In the genomic region with DNA sequence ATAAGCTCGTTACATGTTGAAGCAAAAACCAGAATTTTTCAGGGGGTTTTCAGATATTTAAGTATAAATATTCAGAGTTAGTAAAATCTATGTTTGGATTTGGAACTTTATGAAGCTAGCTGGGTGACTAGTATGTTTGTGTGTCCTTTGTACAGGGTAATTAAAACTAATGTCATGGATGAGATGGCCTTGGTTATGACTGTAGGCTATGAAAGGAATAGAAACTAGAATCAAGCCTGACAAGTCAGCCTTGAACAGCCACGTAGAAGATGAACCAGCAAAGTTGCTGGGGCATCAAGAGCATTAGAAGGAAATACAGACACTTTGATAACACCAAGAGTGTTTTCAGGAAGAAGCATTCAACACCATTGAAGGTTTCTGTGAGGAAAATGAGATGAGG, we compare ENCODE assay signal across 9 cellular contexts.
"Had no signal": no experiment of that assay in that cellular context is flagged by ENCODE, and none has a peak within 500 bp of the region (broad histone marks: within the 10 kb centered on the region; RNA-seq: fewer than 3 reads in every experiment).

No MANE protein-coding gene starts in this region.

- H3K9me3 ChIP-seq: HAP-1 had no signal

- H3K4me2 ChIP-seq: GM23338, KMS-11 had no signal

- H3K36me3 ChIP-seq: HAP-1 had no signal

- FAIRE-seq: HTR-8/SVneo had no signal

- H3K4me1 ChIP-seq: HAP-1 had no signal

- DNase-seq: H7, HFFc6, Karpas-422, KBM-7 had no signal

- ATAC-seq: GM23338, HCT116 had no signal

- H2AFZ ChIP-seq: GM23338 had no signal

- H3K27ac ChIP-seq: KMS-11 had no signal

- H3K9ac ChIP-seq: KMS-11 had no signal

- H3K4me3 ChIP-seq: GM23338, HAP-1 had no signal
